In the genomic region with DNA sequence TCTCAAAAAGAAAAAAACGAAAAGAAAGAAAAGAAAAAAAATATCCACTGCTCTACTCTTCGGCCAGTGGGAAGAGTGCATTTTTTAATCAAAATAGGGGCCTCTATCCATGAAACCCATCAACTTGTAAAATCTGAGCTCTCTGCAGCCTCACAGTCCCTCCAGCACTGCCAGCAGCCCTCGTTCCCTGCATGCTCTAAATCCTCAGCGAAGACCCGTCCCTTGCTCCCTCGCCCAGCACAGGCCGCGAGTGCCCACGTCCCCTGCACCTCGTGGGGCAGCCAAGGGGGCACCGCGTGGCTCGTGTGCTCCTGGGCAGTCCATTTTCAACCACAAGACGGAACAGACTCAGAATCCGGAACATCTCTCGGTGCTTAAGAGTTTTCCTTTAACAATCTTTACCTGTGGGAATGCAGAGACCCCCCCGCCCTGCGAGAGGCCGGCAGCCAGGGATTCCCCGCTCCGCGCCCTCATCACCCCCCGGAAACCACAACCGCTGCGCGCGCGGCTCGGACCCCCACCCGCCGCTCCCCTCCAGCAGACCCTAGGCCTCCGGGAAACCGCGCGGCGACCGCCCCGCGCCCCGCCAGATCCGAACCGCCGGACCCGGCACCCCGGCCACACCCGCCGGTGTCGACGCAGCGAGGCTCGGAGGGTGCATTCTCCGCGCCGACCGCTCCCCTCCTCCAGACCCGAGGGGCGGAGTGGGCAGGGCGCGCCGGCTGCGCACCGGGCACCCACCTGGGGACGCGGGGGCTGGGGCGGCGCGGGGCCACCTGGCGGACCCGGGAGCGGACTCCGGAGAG, we compare ENCODE assay signal across 8 cellular contexts. TPM values are rescaled to one million over a fixed set of nuclear protein-coding genes. Genes with fewer than 3 reads are reported as not detected.
A peak's percentile ranks its signal among the peaks of the same experiment; 100 is the strongest.
DNase-seq lines count a peak whose midpoint lies in the region; ATAC-seq and TF ChIP-seq lines count a peak whose summit lies in the region.

No MANE protein-coding gene starts in this region.

- H3K9me3 Mint-ChIP-seq in activated CD8-positive, alpha-beta memory T cell treated with anti-CD3 and anti-CD28 coated beads, Interleukin-2, amount 10 ng/mL, durations not matched to agents 7 days and 5 days (ENCODE audit: low read depth), result no peaks in the 10 kb centered on the region
- no peaks in the 10 kb centered on the region for H3K9me3 Mint-ChIP-seq in nephron

- H3K4me1 ChIP-seq in duodenal mucosa (ENCODE audit: control insufficient read depth in 1 of 2, insufficient read depth in 2 of 2, low read length in 2 of 2), result peaks cover 14 to 46% of the 10 kb centered on the region in 2 donors

- peaks cover 4% of the 10 kb centered on the region for H3K36me3 Mint-ChIP-seq in activated CD8-positive, alpha-beta memory T cell treated with anti-CD3 and anti-CD28 coated beads, Interleukin-2, amount 10 ng/mL, durations not matched to agents 7 days and 5 days
- no peaks in the 10 kb centered on the region for H3K36me3 Mint-ChIP-seq in nephron (ENCODE audit: low read depth)

- H3K4me3 ChIP-seq in duodenal mucosa (ENCODE audit: low read depth in 1 of 2, low read length in 2 of 2), result peak overlapping the region; percentile 84 to 90

- peak overlapping the region; percentile 82 for H3K4me3 Mint-ChIP-seq in activated CD8-positive, alpha-beta memory T cell treated with anti-CD3 and anti-CD28 coated beads, Interleukin-2, amount 10 ng/mL, durations not matched to agents 7 days and 5 days
- peak overlapping the region; percentile 96 to 97 (median 97) for H3K4me3 Mint-ChIP-seq in nephron

- peak overlapping the region; percentile 51 for H3K27ac ChIP-seq in duodenal mucosa (ENCODE audit: low read depth, low read length)
- H3K27ac ChIP-seq in caudate nucleus (ENCODE audit: low read depth, low read length), result no peak overlapping the region

- peak overlapping the region; percentile 84 for H3K27ac Mint-ChIP-seq in activated CD8-positive, alpha-beta memory T cell treated with anti-CD3 and anti-CD28 coated beads, Interleukin-2, amount 10 ng/mL, durations not matched to agents 7 days and 5 days
- peak overlapping the region; percentile 10 to 56 (median 28) for H3K27ac Mint-ChIP-seq in nephron

- CTCF ChIA-PET in activated CD8-positive, alpha-beta memory T cell treated with anti-CD3 and anti-CD28 coated beads, Interleukin-2, amount 10 ng/mL, durations not matched to agents 7 days and 5 days (lab: Charles Lee), result interaction anchor here (0.6 to 1.2 kb wide), 4 partner anchors 19 to 449 kb away, joined by 3 to 4 read pairs (median 4); no protein-coding TSS in a partner anchor

- ATAC-seq in activated CD8-positive, alpha-beta memory T cell treated with anti-CD3 and anti-CD28 coated beads, Interleukin-2, amount 10 ng/mL, durations not matched to agents 7 days and 5 days, result no peak

- H3K36me3 ChIP-seq in duodenal mucosa (ENCODE audit: control insufficient read depth in 1 of 2, insufficient read depth in 2 of 2, low read length in 2 of 2), result no peaks in the 10 kb centered on the region

- H3K9me3 ChIP-seq in duodenal mucosa (ENCODE audit: control insufficient read depth in 1 of 2, low read length in 2 of 2), result no peaks in the 10 kb centered on the region

- peaks cover 41% of the 10 kb centered on the region for H3K4me1 Mint-ChIP-seq in activated CD8-positive, alpha-beta memory T cell treated with anti-CD3 and anti-CD28 coated beads, Interleukin-2, amount 10 ng/mL, durations not matched to agents 7 days and 5 days
- H3K4me1 Mint-ChIP-seq in nephron, result peaks cover 32% of the 10 kb centered on the region

- no peak for TF ChIP-seq CTCF in nephron (IDR thresholded peaks at IDR 0.05; ENCODE audit: unreplicated experiment in 3 of 3)

- peaks cover 15% of the 10 kb centered on the region for H3K27me3 Mint-ChIP-seq in activated CD8-positive, alpha-beta memory T cell treated with anti-CD3 and anti-CD28 coated beads, Interleukin-2, amount 10 ng/mL, durations not matched to agents 7 days and 5 days
- H3K27me3 Mint-ChIP-seq in nephron (ENCODE audit: low read depth), result peaks cover 37% of the 10 kb centered on the region

- H3K9ac ChIP-seq in duodenal mucosa (ENCODE audit: low read depth in 1 of 2, low read length in 2 of 2), result peak overlapping the region; percentile 61 to 72

- H3K27me3 ChIP-seq in duodenal mucosa (ENCODE audit: control insufficient read depth in 1 of 2, insufficient read depth in 2 of 2, low read length in 2 of 2), result peaks cover 14 to 16% of the 10 kb centered on the region in 2 donors

- peak; percentile 43 for DNase-seq in activated CD8-positive, alpha-beta memory T cell treated with anti-CD3 and anti-CD28 coated beads, Interleukin-2, amount 10 ng/mL, durations not matched to agents 7 days and 5 days
- no peak for DNase-seq in activated CD8-positive, alpha-beta memory T cell treated with anti-CD3 and anti-CD28 coated beads, Interleukin-2, amount 50 U/mL, for 48 hours
- DNase-seq in NCI-H69 (lab: John Stamatoyannopoulos, UW) (peak; percentile 60), NCI-H2107 (lab: John Stamatoyannopoulos, UW) (no peak), caudate nucleus (lab: John Stamatoyannopoulos, UW) (no peak)
- DNase-seq in activated CD4-positive, alpha-beta T cell treated with anti-CD3 and anti-CD28 coated beads, Interleukin-2, amount 50 U/mL, for 4 hours, result no peak

RNA-seq across cellular contexts. Expression of a gene that starts 0.6 kb away (rescaled TPM):
- total RNA-seq in activated CD8-positive, alpha-beta memory T cell treated with anti-CD3 and anti-CD28 coated beads, Interleukin-2, amount 10 ng/mL, durations not matched to agents 7 days and 5 days, result 10 to 100 TPM; 40.3 to 41.7 TPM

RNA-seq across cellular contexts. Expression of a gene that starts 1.3 kb away (rescaled TPM):
- total RNA-seq in activated CD8-positive, alpha-beta memory T cell treated with anti-CD3 and anti-CD28 coated beads, Interleukin-2, amount 10 ng/mL, durations not matched to agents 7 days and 5 days, result under 1 TPM; 0.28 to 0.79 TPM

RNA-seq across cellular contexts. Expression of a gene that starts 17.3 kb away (rescaled TPM):
- total RNA-seq in activated CD8-positive, alpha-beta memory T cell treated with anti-CD3 and anti-CD28 coated beads, Interleukin-2, amount 10 ng/mL, durations not matched to agents 7 days and 5 days, result 10 to 100 TPM; 13.0 to 18.1 TPM

RNA-seq across cellular contexts. Expression of a gene that starts 45.2 kb away (rescaled TPM):
- total RNA-seq in activated CD8-positive, alpha-beta memory T cell treated with anti-CD3 and anti-CD28 coated beads, Interleukin-2, amount 10 ng/mL, durations not matched to agents 7 days and 5 days, result under 1 TPM in 1 of 2 experiments, not detected in 1; 0.12 TPM

Comparison
In these comparisons a context has a peak if more than half of its experiments do, and no peak if none do; other contexts are left out.
1. DNase-seq: peak in activated CD8-positive, alpha-beta memory T cell treated with anti-CD3 and anti-CD28 coated beads, Interleukin-2, amount 10 ng/mL, durations not matched to agents 7 days and 5 days (single experiment) and NCI-H69 (single experiment); none in activated CD8-positive, alpha-beta memory T cell treated with anti-CD3 and anti-CD28 coated beads, Interleukin-2, amount 50 U/mL, for 48 hours (single experiment), NCI-H2107 (single experiment), activated CD4-positive, alpha-beta T cell treated with anti-CD3 and anti-CD28 coated beads, Interleukin-2, amount 50 U/mL, for 4 hours (0 of 2) and caudate nucleus (0 of 61).